Comparison of ENCODE assay signal across 20 cellular contexts in genomic region chr10:120789292-120789691, GRCh38.
DNase-seq lines count a peak whose midpoint lies in the region; ATAC-seq and TF ChIP-seq lines count a peak whose summit lies in the region.
"Had no signal": no experiment of that assay in that cellular context is flagged by ENCODE, and none has a peak within 500 bp of the region (broad histone marks: within the 10 kb centered on the region; RNA-seq: fewer than 3 reads in every experiment).

No MANE protein-coding gene starts in this region.

- H3K27me3 Mint-ChIP-seq in GM23338 (ENCODE audit: insufficient read depth, low read depth, poor library complexity): no peaks in the 10 kb centered on the region
- H3K27me3 Mint-ChIP-seq in dendritic cell treated with granulocyte-macrophage colony-stimulating factor and Interleukin-4, amounts not matched to agents 40 ng/mL and 50 ng/mL, for 4 days: peaks cover 1% of the 10 kb centered on the region

- H3K27ac Mint-ChIP-seq in GM23338: no peak overlapping the region
- peak overlapping the region; percentile 61 for H3K27ac Mint-ChIP-seq in dendritic cell treated with granulocyte-macrophage colony-stimulating factor and Interleukin-4, amounts not matched to agents 40 ng/mL and 50 ng/mL, for 4 days
- H3K27ac Mint-ChIP-seq: CD4-positive, alpha-beta memory T cell had no signal

- no peak overlapping the region for H3K4me3 Mint-ChIP-seq in GM23338
- H3K4me3 Mint-ChIP-seq in dendritic cell treated with granulocyte-macrophage colony-stimulating factor and Interleukin-4, amounts not matched to agents 40 ng/mL and 50 ng/mL, for 4 days: no peak overlapping the region
- H3K4me3 Mint-ChIP-seq: CD4-positive, alpha-beta memory T cell had no signal

- H3K9me3 ChIP-seq in neutrophil (no peaks in the 10 kb centered on the region), testis (no peaks in the 10 kb centered on the region)
- H3K9me3 ChIP-seq: BLaER1, Peyer's patch had no signal

- 0 out of 3 replicates have a peak, but pooled peaks cover 2% of the 10 kb centered on the region for H3K9me3 Mint-ChIP-seq in GM23338
- H3K9me3 Mint-ChIP-seq in dendritic cell treated with granulocyte-macrophage colony-stimulating factor and Interleukin-4, amounts not matched to agents 40 ng/mL and 50 ng/mL, for 4 days: peaks cover 11% of the 10 kb centered on the region
- H3K9me3 Mint-ChIP-seq: CD4-positive, alpha-beta memory T cell had no signal

- no peak overlapping the region for H3K4me2 ChIP-seq in GM23338

- H3K4me1 ChIP-seq in GM23338 (ENCODE audit: insufficient read depth) (no peaks in the 10 kb centered on the region), neutrophil (ENCODE audit: control insufficient read depth in 1 of 2, insufficient read depth in 1 of 2, low read depth in 1 of 2, low read length in 1 of 2) (peaks cover 0 to 17% of the 10 kb centered on the region in 2 experiments), testis (no peaks in the 10 kb centered on the region)
- H3K4me1 ChIP-seq: Peyer's patch had no signal

- no peaks in the 10 kb centered on the region for H3F3A ChIP-seq in GM23338 (replicated peaks; ENCODE audit: low read depth)

- 0 out of 2 replicates have a peak overlapping the region, but pooled peaks have one; percentile 43 for H2AFZ ChIP-seq in GM23338

- H3K4me1 Mint-ChIP-seq in GM23338: peaks cover 12% of the 10 kb centered on the region
- H3K4me1 Mint-ChIP-seq in dendritic cell treated with granulocyte-macrophage colony-stimulating factor and Interleukin-4, amounts not matched to agents 40 ng/mL and 50 ng/mL, for 4 days (ENCODE audit: low read depth): peaks cover 56% of the 10 kb centered on the region
- H3K4me1 Mint-ChIP-seq: CD4-positive, alpha-beta memory T cell had no signal

- H3K36me3 ChIP-seq in GM23338 (ENCODE audit: insufficient read depth): no peaks in the 10 kb centered on the region
- H3K36me3 ChIP-seq in neutrophil: no peaks in the 10 kb centered on the region
- no peaks in the 10 kb centered on the region for H3K36me3 ChIP-seq in testis (ENCODE audit: low read depth, missing control alignments)
- H3K36me3 ChIP-seq: BLaER1, Peyer's patch had no signal

- H3K4me3 ChIP-seq in GM23338: no peak overlapping the region
- no peak overlapping the region for H3K4me3 ChIP-seq in neutrophil (ENCODE audit: low read depth in 1 of 2, low read length in 1 of 2)
- no peak overlapping the region for H3K4me3 ChIP-seq in testis
- H3K4me3 ChIP-seq: BLaER1, K562, Peyer's patch, SK-N-MC had no signal

- DNase-seq in GM23338 (ENCODE audit: low spot score) (no peak), testis (peak; percentile 56), posterior cingulate gyrus (no peak), NCI-H1417 (lab: John Stamatoyannopoulos, UW) (no peak)
- DNase-seq in stimulated activated CD4-positive, alpha-beta T cell treated with anti-CD3 and anti-CD28 coated beads, Interleukin-4, amount 100 ng/mL, for 24 hours: no peak
- DNase-seq: CD4-positive, alpha-beta memory T cell; COR-L47; DMS53; H7; Kasumi-1; NCI-H1105 treated with DMSO at 0.1 percent for 48 hours; NCI-H2029; NCI-H774; Peyer's patch; SIG-M5 had no signal

- TF ChIP-seq CTCF in GM23338 (conservative IDR thresholded peaks at IDR 0.05; ENCODE audit: low read depth in 2 of 2) (no peak), neutrophil (IDR thresholded peaks at IDR 0.05) (no peak), testis (IDR thresholded peaks at IDR 0.05) (no peak)

- 49 to 55% methylated on average over 2 of the region's 2 CpGs for WGBS in testis, 2 donors

- H3K27ac ChIP-seq in GM23338 (ENCODE audit: low read depth) (no peak overlapping the region), neutrophil (peak overlapping the region; percentile 60), testis (no peak overlapping the region)
- H3K27ac ChIP-seq: BLaER1, Peyer's patch, SK-N-MC had no signal

- H3K36me3 Mint-ChIP-seq in GM23338 (ENCODE audit: low read depth): no peaks in the 10 kb centered on the region
- no peaks in the 10 kb centered on the region for H3K36me3 Mint-ChIP-seq in dendritic cell treated with granulocyte-macrophage colony-stimulating factor and Interleukin-4, amounts not matched to agents 40 ng/mL and 50 ng/mL, for 4 days (ENCODE audit: low read depth)
- H3K36me3 Mint-ChIP-seq: CD4-positive, alpha-beta memory T cell had no signal

- no peak for TF ChIP-seq POLR2A in testis (IDR thresholded peaks at IDR 0.05)

- H3K27me3 ChIP-seq in GM23338 (ENCODE audit: insufficient read depth) (no peaks in the 10 kb centered on the region), neutrophil (no peaks in the 10 kb centered on the region), testis (no peaks in the 10 kb centered on the region)
- H3K27me3 ChIP-seq: BLaER1, Peyer's patch had no signal

- no peaks in the 10 kb centered on the region for H4K20me1 ChIP-seq in GM23338 (replicated peaks; ENCODE audit: insufficient read depth)
- H4K20me1 ChIP-seq: BLaER1 had no signal

- ATAC-seq in GM23338: no peak
- ATAC-seq: K562 had no signal

- intact Hi-C loops in dendritic cell treated with granulocyte-macrophage colony-stimulating factor and Interleukin-4, amounts not matched to agents 40 ng/mL and 50 ng/mL, for 4 days (cut with micrococcal nuclease): no loop called here
- intact Hi-C loops in testis (cut with DNase I; ENCODE audit: low total_unique reads) (no loop called here), posterior cingulate gyrus (cut with DNase I) (no loop called here)

- no peaks in the 10 kb centered on the region for H3K79me2 ChIP-seq in GM23338 (replicated peaks; ENCODE audit: insufficient read depth)

- 0 out of 2 replicates have a peak, but pooled peaks cover 3% of the 10 kb centered on the region for H3K9me2 ChIP-seq in GM23338 (ENCODE audit: insufficient read depth)

TF ChIP-seq in GM23338, 12 proteins besides CTCF, POLR2A, EP300 and RAD21 (continues in another document):
- TF ChIP-seq ZNF114 (CRISPR knock-in tag; IDR thresholded peaks at IDR 0.05) (no peak), EZH2phosphoT487 (IDR thresholded peaks at IDR 0.05; ENCODE audit: unreplicated experiment) (no peak), ZNF331 (CRISPR knock-in tag; IDR thresholded peaks at IDR 0.05; ENCODE audit: low read depth) (no peak), JUNB (IDR thresholded peaks at IDR 0.05; ENCODE audit: unreplicated experiment) (no peak), REST (IDR thresholded peaks at IDR 0.05; ENCODE audit: unreplicated experiment) (no peak), EZH2 (IDR thresholded peaks at IDR 0.05; ENCODE audit: low read depth, unreplicated experiment) (no peak), STAT1 (IDR thresholded peaks at IDR 0.05; ENCODE audit: unreplicated experiment) (no peak)
